In genomic region chr20:61096463-61096862, GRCh38 we compare ENCODE assay signal across 28 cellular contexts.
"Had no signal": no experiment of that assay in that cellular context is flagged by ENCODE, and none has a peak within 500 bp of the region (broad histone marks: within the 10 kb centered on the region; RNA-seq: fewer than 3 reads in every experiment).

No MANE protein-coding gene starts in this region.

- H3K4me3 ChIP-seq: colonic mucosa, coronary artery, dorsolateral prefrontal cortex, esophagus muscularis mucosa, esophagus squamous epithelium, gastrocnemius medialis, gastroesophageal sphincter, heart left ventricle, heart right ventricle had no signal

- H3K27me3 ChIP-seq: colonic mucosa, esophagus muscularis mucosa, esophagus squamous epithelium, gastrocnemius medialis, gastroesophageal sphincter had no signal

- ATAC-seq: effector memory CD8-positive, alpha-beta T cell; esophagus mucosa; foreskin keratinocyte; gastrocnemius medialis; gastroesophageal sphincter; heart left ventricle; heart right ventricle had no signal

- H3K4me1 ChIP-seq: colonic mucosa, esophagus squamous epithelium, foreskin keratinocyte, gastrocnemius medialis, heart left ventricle, heart right ventricle had no signal

- H3K27ac ChIP-seq: colonic mucosa, coronary artery, dorsolateral prefrontal cortex, epithelial cell of prostate, esophagus muscularis mucosa, esophagus squamous epithelium, foreskin keratinocyte, gastrocnemius medialis, gastroesophageal sphincter, heart left ventricle, heart right ventricle had no signal

- FAIRE-seq: colon, endometrium, endothelial cell of umbilical vein, frontal cortex had no signal

- DNase-seq: colonic mucosa; cortex of kidney; dermis blood vessel endothelial cell; dorsolateral prefrontal cortex; effector CD4-positive, alpha-beta T cell; effector CD8-positive, alpha-beta T cell; effector memory CD4-positive, alpha-beta T cell; effector memory CD8-positive, alpha-beta T cell; endodermal cell; erythroblast; esophagus squamous epithelium; foreskin fibroblast; foreskin keratinocyte; foreskin melanocyte; gastrocnemius medialis; glutamatergic neuron; head of caudate nucleus; heart left ventricle; heart right ventricle had no signal

- H3K36me3 ChIP-seq: colonic mucosa, esophagus muscularis mucosa, esophagus squamous epithelium, gastrocnemius medialis, gastroesophageal sphincter, heart left ventricle, heart right ventricle had no signal

- H3K9me3 ChIP-seq: colonic mucosa had no signal
